Comparison of ENCODE assay signal across 8 cellular contexts in genomic region chr7:111098011-111098925, GRCh38. TPM values are rescaled to one million over a fixed set of nuclear protein-coding genes. Genes with fewer than 3 reads are reported as not detected.
DNase-seq lines count a peak whose midpoint lies in the region; ATAC-seq, FAIRE-seq and TF ChIP-seq lines count a peak whose summit lies in the region.

No MANE protein-coding gene starts in this region.

- ATAC-seq in GM18909 (IDR thresholded peaks at IDR 0.05; ENCODE audit: poor library complexity, unreplicated experiment) (peak; percentile 96), HG03139 (IDR thresholded peaks at IDR 0.05; ENCODE audit: unreplicated experiment) (peak; percentile 86)

- H3K9me3 Mint-ChIP-seq in CD4-positive, alpha-beta memory T cell, result no peaks in the 10 kb centered on the region

- peaks cover 4 to 9% (median 8%) of the 10 kb centered on the region in 4 donors for H3K4me1 Mint-ChIP-seq in CD4-positive, alpha-beta memory T cell

- peak; percentile 42 to 77 for TF ChIP-seq CTCF in right atrium auricular region (IDR thresholded peaks at IDR 0.05)

- CTCF ChIA-PET in CD4-positive, alpha-beta memory T cell (lab: Charles Lee; ENCODE audit: partially characterized antibody), result interaction anchor here (0.8 to 2.2 kb wide), 24 partner anchors 9 to 1254 kb away, joined by 3 to 15 read pairs (median 4); no protein-coding TSS in a partner anchor

- no peaks in the 10 kb centered on the region for H3K36me3 Mint-ChIP-seq in CD4-positive, alpha-beta memory T cell

- no peaks in the 10 kb centered on the region for H3K9me3 ChIP-seq in CD4-positive, alpha-beta memory T cell (ENCODE audit: control insufficient read depth in 1 of 2, low read length in 2 of 2)
- H3K9me3 ChIP-seq in NT2/D1 (ENCODE audit: insufficient read depth, low read length), result no peaks in the 10 kb centered on the region
- H3K9me3 ChIP-seq in right atrium auricular region, result no peaks in the 10 kb centered on the region

- intact Hi-C loops in CD4-positive, alpha-beta memory T cell (cut with micrococcal nuclease), result loop anchor here (1.0 kb wide), 3 partner anchors 503 to 637 kb away; no protein-coding TSS in a partner anchor

- H3K4me1 ChIP-seq in CD4-positive, alpha-beta memory T cell (ENCODE audit: insufficient read depth, low read length), result peaks cover 12% of the 10 kb centered on the region
- H3K4me1 ChIP-seq in NT2/D1 (ENCODE audit: insufficient read depth, insufficient read length), result no peaks in the 10 kb centered on the region
- H3K4me1 ChIP-seq in right atrium auricular region, result peaks cover 0 to 7% of the 10 kb centered on the region in 2 donors

- peak overlapping the region in 4 of 8 donors; percentile 0 to 43 (median 34) for H3K4me3 Mint-ChIP-seq in CD4-positive, alpha-beta memory T cell

- H3K27me3 Mint-ChIP-seq in CD4-positive, alpha-beta memory T cell, result no peaks in the 10 kb centered on the region

- H3K27me3 ChIP-seq in CD4-positive, alpha-beta memory T cell (ENCODE audit: insufficient read depth, low read length), result no peaks in the 10 kb centered on the region
- H3K27me3 ChIP-seq in NT2/D1 (ENCODE audit: insufficient read depth, insufficient read length) (no peaks in the 10 kb centered on the region), right atrium auricular region (no peaks in the 10 kb centered on the region)

- no peak for FAIRE-seq in GM12891 (lab: Jason Lieb, UNC)

- no peak overlapping the region for H3K4me3 ChIP-seq in CD4-positive, alpha-beta memory T cell (ENCODE audit: low read length in 2 of 2)
- no peak overlapping the region for H3K4me3 ChIP-seq in NT2/D1 (ENCODE audit: insufficient read length, low read depth)
- H3K4me3 ChIP-seq in right atrium auricular region, result no peak overlapping the region

- H3K27ac Mint-ChIP-seq in CD4-positive, alpha-beta memory T cell, result peak overlapping the region in 3 of 7 donors; percentile 13 to 68 (median 29)

- H3K9ac ChIP-seq in NT2/D1 (ENCODE audit: insufficient read length, low read depth), result no peak overlapping the region

- no peak overlapping the region for H3K27ac ChIP-seq in CD4-positive, alpha-beta memory T cell (ENCODE audit: low read depth, low read length)
- no peak overlapping the region for H3K27ac ChIP-seq in right atrium auricular region

- POLR2A ChIA-PET in CD4-positive, alpha-beta memory T cell (lab: Charles Lee; ENCODE audit: partially characterized antibody), result interaction anchor here (1.0 to 1.3 kb wide), 3 partner anchors 15 to 464 kb away, joined by 3 to 5 read pairs (median 4); partner anchors contain the start of gene IMMP2L

- no peaks in the 10 kb centered on the region for H3K36me3 ChIP-seq in CD4-positive, alpha-beta memory T cell (ENCODE audit: insufficient read depth, low read length)
- no peaks in the 10 kb centered on the region for H3K36me3 ChIP-seq in NT2/D1 (ENCODE audit: insufficient read depth, insufficient read length, low read length)
- no peaks in the 10 kb centered on the region for H3K36me3 ChIP-seq in right atrium auricular region

- no peak for TF ChIP-seq POLR2A in GM12891 (IDR thresholded peaks at IDR 0.05; ENCODE audit: low read depth, low read length)

- DNase-seq in CD4-positive, alpha-beta memory T cell, result peak; percentile 46 to 59 (median 47)
- peak; percentile 61 for DNase-seq in NT2/D1 (ENCODE audit: low read depth, low spot score)
- DNase-seq in activated gamma-delta T cell treated with anti-CD3 and anti-CD28 coated beads, Interleukin-2, amount 50 U/mL, for 16 hours (ENCODE audit: low read depth), result peak; percentile 35
- no peak for DNase-seq in right atrium auricular region (ENCODE audit: low spot score)
- DNase-seq in stimulated activated CD4-positive, alpha-beta T cell treated with anti-CD3 and anti-CD28 coated beads, Interleukin-4, amount 100 ng/mL, for 24 hours, result peak; percentile 69
- DNase-seq in GM12891 (ENCODE audit: insufficient read length, low spot score), result no peak

TF ChIP-seq in GM12891, 5 proteins besides CTCF, POLR2A, EP300 and RAD21:
- TF ChIP-seq TAF1 (IDR thresholded peaks at IDR 0.05; ENCODE audit: low read depth, low read length) (no peak), SPI1 (IDR thresholded peaks at IDR 0.05; ENCODE audit: low read depth, low read length) (no peak), POLR2AphosphoS5 (IDR thresholded peaks at IDR 0.05; ENCODE audit: low read depth, low read length) (no peak), POU2F2 (IDR thresholded peaks at IDR 0.05; ENCODE audit: low read depth, low read length) (no peak), PAX5 (IDR thresholded peaks at IDR 0.05; ENCODE audit: insufficient read depth, low read length, severe bottlenecking) (no peak)

RNA-seq across cellular contexts. Expression of gene LRRN3, which starts 7.3 kb away (rescaled TPM):
- 10 to 100 TPM; 41.5 to 42.7 TPM for total RNA-seq in CD4-positive, alpha-beta memory T cell
- 10 to 100 TPM; 10.8 to 12.9 TPM for polyA plus RNA-seq in CD4-positive, alpha-beta memory T cell
- total RNA-seq in right atrium auricular region, result 10 to 100 TPM in 1 of 2 donors, 1 to 10 TPM in 1; 6.6 to 66.7 TPM
- 0.04 TPM for polyA plus RNA-seq in GM12891 (2012; ENCODE audit: low read depth, missing spikeins)

Comparison
In these comparisons a context has a peak if more than half of its experiments do, and no peak if none do; other contexts are left out.
1. DNase-seq: peak in CD4-positive, alpha-beta memory T cell (5 of 5), NT2/D1 (single experiment), activated gamma-delta T cell treated with anti-CD3 and anti-CD28 coated beads, Interleukin-2, amount 50 U/mL, for 16 hours (single experiment) and stimulated activated CD4-positive, alpha-beta T cell treated with anti-CD3 and anti-CD28 coated beads, Interleukin-4, amount 100 ng/mL, for 24 hours (single experiment); none in right atrium auricular region (single experiment) and GM12891 (single experiment).